23 cellular contexts compared by ENCODE assay signal in genomic region chr15:74722591-74722990, GRCh38. TPM values are rescaled to one million over a fixed set of nuclear protein-coding genes. Genes with fewer than 3 reads are reported as not detected.
DNase-seq lines count a peak whose midpoint lies in the region; ATAC-seq, FAIRE-seq and TF ChIP-seq lines count a peak whose summit lies in the region.
"Had no signal": no experiment of that assay in that cellular context is flagged by ENCODE, and none has a peak within 500 bp of the region (broad histone marks: within the 10 kb centered on the region; RNA-seq: fewer than 3 reads in every experiment).

No MANE protein-coding gene starts in this region.

- H3K36me3 ChIP-seq in HepG2 (replicated peaks in 1 of 2; ENCODE audit: control insufficient read depth in 1 of 2, insufficient read depth in 2 of 2, low read length in 2 of 2) (no peaks in the 10 kb centered on the region; a peak in 1 of 5 replicates), right lobe of liver (no peaks in the 10 kb centered on the region)

- TF ChIP-seq POLR2A in HepG2 (IDR thresholded peaks at IDR 0.05; ENCODE audit: insufficient read depth in 1 of 2, low read depth in 2 of 2, low read length in 2 of 2) (no peak), right lobe of liver (IDR thresholded peaks at IDR 0.05) (no peak)

- no peak for TF ChIP-seq RAD21 in HepG2 (CRISPR knock-in tag; IDR thresholded peaks at IDR 0.05)

- H3K9me3 ChIP-seq in HepG2 (ENCODE audit: low read length) (no peaks in the 10 kb centered on the region), right lobe of liver (no peaks in the 10 kb centered on the region)
- H3K9me3 ChIP-seq: A549 had no signal

- H3K4me2 ChIP-seq in HepG2 (ENCODE audit: low read depth, low read length): no peak overlapping the region
- H3K4me2 ChIP-seq: A549 had no signal

- peak overlapping the region; percentile 82 for H3K27ac Mint-ChIP-seq in type B pancreatic cell

- H3K27ac ChIP-seq in HepG2 (ENCODE audit: extremely low read length, insufficient read depth, low read length) (peak overlapping the region; percentile 82), right lobe of liver (no peak overlapping the region)
- H3K27ac ChIP-seq: 22Rv1, A549, C4-2B, GM23248, HL-60 had no signal

- intact Hi-C loops in HepG2 (cut with micrococcal nuclease; ENCODE audit: unreplicated experiment): no loop called here
- intact Hi-C loops in right lobe of liver (cut with DNase I): no loop called here

- H3K9ac ChIP-seq in HepG2 (ENCODE audit: insufficient read depth, low read depth, low read length): no peak overlapping the region
- H3K9ac ChIP-seq: GM23248 had no signal

- H3K4me3 ChIP-seq in HepG2 (replicated peaks in 1 of 3; ENCODE audit: insufficient read depth in 1 of 3, low read depth in 2 of 3, low read length in 3 of 3) (no peak overlapping the region), right lobe of liver (no peak overlapping the region)
- H3K4me3 ChIP-seq: A549, GM23248 had no signal

- H3K27me3 Mint-ChIP-seq in type B pancreatic cell: peaks cover 13% of the 10 kb centered on the region
- H3K27me3 Mint-ChIP-seq: CD4-positive, alpha-beta memory T cell had no signal

- FAIRE-seq in HepG2 (lab: Jason Lieb, UNC) (no peak), D721Med (lab: Jason Lieb, UNC) (no peak)
- FAIRE-seq: A549, G401.6, GM12891, GM19239, H54 had no signal

- H3K4me1 Mint-ChIP-seq in type B pancreatic cell (ENCODE audit: unreplicated experiment): peaks cover 24% of the 10 kb centered on the region

- H3K4me1 ChIP-seq in HepG2 (ENCODE audit: insufficient read depth, low read length): peaks cover 45% of the 10 kb centered on the region
- peaks cover 0 to 23% (median 11%) of the 10 kb centered on the region in 4 donors for H3K4me1 ChIP-seq in right lobe of liver

- POLR2A ChIA-PET in HepG2 (lab: Yijun Ruan, JAX): no interaction called here

- no peaks in the 10 kb centered on the region for H4K20me1 ChIP-seq in HepG2 (ENCODE audit: insufficient read depth, low read length)

- no TSS peak for BruUV-seq in HepG2 (replicated peaks; lab: Mats Ljungman, UMichigan)

- in situ Hi-C loops in HepG2 (cut with HindIII; ENCODE audit: extremely low pct_ligation_motif_present, low pct_unique_long_range_greater_than_20kb): no loop called here

- TF ChIP-seq EP300 in HepG2 (IDR thresholded peaks at IDR 0.05; ENCODE audit: low read depth in 2 of 2, low read length in 2 of 2) (no peak), HepG2 (CRISPR knock-in tag; IDR thresholded peaks at IDR 0.05; ENCODE audit: borderline replicate concordance) (no peak)

- no peak overlapping the region for H2AFZ ChIP-seq in HepG2 (ENCODE audit: low read length)
- H2AFZ ChIP-seq: GM23248 had no signal

- no peaks in the 10 kb centered on the region for H3K79me2 ChIP-seq in HepG2 (ENCODE audit: insufficient read depth, low read length)

- CTCF ChIA-PET in HepG2 (lab: Yijun Ruan, JAX; ENCODE audit: low intra/inter-chr PET ratio, low total read pairs): no interaction called here

- no peak for ATAC-seq in HepG2
- no peak for ATAC-seq in right lobe of liver
- ATAC-seq: A549 had no signal

- H3K9me3 Mint-ChIP-seq in type B pancreatic cell: no peaks in the 10 kb centered on the region
- H3K9me3 Mint-ChIP-seq: CD4-positive, alpha-beta memory T cell had no signal

- TF ChIP-seq CTCF in HepG2 (CRISPR knock-in tag; IDR thresholded peaks at IDR 0.05): no peak
- TF ChIP-seq CTCF in right lobe of liver (IDR thresholded peaks at IDR 0.05): no peak
- TF ChIP-seq CTCF in type B pancreatic cell (conservative IDR thresholded peaks at IDR 0.05): no peak
- no peak for TF ChIP-seq CTCF in D721Med (IDR thresholded peaks at IDR 0.05; ENCODE audit: insufficient read depth, missing control alignments)

- H3K4me3 Mint-ChIP-seq in type B pancreatic cell: peak overlapping the region; percentile 79
- H3K4me3 Mint-ChIP-seq: CD4-positive, alpha-beta memory T cell had no signal

- WGBS in HepG2 (ENCODE audit: low lambda C conversion rate): 98% methylated on average over 10 of the region's 13 CpGs
- WGBS in right lobe of liver (ENCODE audit: insufficient coverage, low coverage, low lambda C conversion rate, missing lambda C conversion rate): no CpG with 5 or more reads among the region's 13 CpGs

- H3K27me3 ChIP-seq in HepG2 (ENCODE audit: control insufficient read depth in 1 of 2, insufficient read depth in 2 of 2, low read length in 2 of 2) (no peaks in the 10 kb centered on the region), right lobe of liver (no peaks in the 10 kb centered on the region)

- peaks cover 17% of the 10 kb centered on the region for H3K36me3 Mint-ChIP-seq in type B pancreatic cell

- DNase-seq in HepG2 (ENCODE audit: low spot score): no peak
- DNase-seq in right lobe of liver: no peak
- peak; percentile 1 for DNase-seq in iPS-NIHi7 (ENCODE audit: extremely low spot score)
- DNase-seq in type B pancreatic cell (ENCODE audit: extremely low spot score, unreplicated experiment): no peak
- DNase-seq in D721Med (ENCODE audit: insufficient read length, low spot score): no peak
- DNase-seq in effector CD8-positive, alpha-beta T cell (lab: John Stamatoyannopoulos, UW): no peak
- DNase-seq: AML-193; Calu3; CD4-positive, alpha-beta memory T cell; GM23248; HCEC 1CT; IMR-90; KBM-7 had no signal

RNA-seq across cellular contexts. Expression of gene CYP1A1, which starts 2.7 kb away (rescaled TPM):
- total RNA-seq in HepG2 (2016; rRNA removed; fragmentation: Illumina TruSeq; extraction: Trizol) (4.1 and 7.9 TPM in 2 replicates), right lobe of liver (10 to 100 TPM in 1 of 6 experiments, 1 to 10 TPM in 4, under 1 TPM in 1; 0.31 to 12.5 (median 2.9) TPM), type B pancreatic cell (ENCODE audit: low replicate concordance) (189 and 410 TPM in 2 replicates)
- 1.3 and 1.7 TPM in 2 replicates for total RNA-seq in HepG2 (2016; cell fraction: cytosol; rRNA removed; fragmentation: Illumina TruSeq; extraction: Trizol; ENCODE audit: low read depth)
- 3.5 and 7.6 TPM in 2 replicates for total RNA-seq in HepG2 (2016; cell fraction: insoluble cytoplasmic fraction; rRNA removed; fragmentation: Illumina TruSeq; extraction: Trizol)
- 3.3 and 3.8 TPM in 2 replicates for total RNA-seq in HepG2 (2016; cell fraction: membrane; rRNA removed; fragmentation: Illumina TruSeq; extraction: Trizol)
- 8.5 and 8.7 TPM in 2 replicates for total RNA-seq in HepG2 (2016; cell fraction: nucleus; rRNA removed; fragmentation: Illumina TruSeq; extraction: Trizol)
- polyA plus RNA-seq in HepG2 (2011; rRNA removed): 8.0 and 11.0 TPM in 2 replicates
- 7.0 and 10.8 TPM in 2 replicates for polyA plus RNA-seq in HepG2 (2011; cell fraction: cytosol; rRNA removed)
- polyA plus RNA-seq in HepG2 (2011; cell fraction: nucleus; rRNA removed): 8.4 and 11.9 TPM in 2 replicates
- 7.0 and 9.5 TPM in 2 replicates for polyA plus RNA-seq in HepG2 (2012)
- polyA plus RNA-seq in HepG2 (2016; cell fraction: cytosol; fragmentation: Illumina TruSeq; extraction: Trizol; ENCODE audit: low read depth): 1.2 TPM in 2 replicates
- polyA plus RNA-seq in HepG2 (2016; cell fraction: insoluble cytoplasmic fraction; fragmentation: Illumina TruSeq; extraction: Trizol; ENCODE audit: low read depth): 3.4 and 3.6 TPM in 2 replicates
- 1.9 and 2.1 TPM in 2 replicates for polyA plus RNA-seq in HepG2 (2016; cell fraction: membrane; fragmentation: Illumina TruSeq; extraction: Trizol; ENCODE audit: low read depth)
- 13.4 and 14.2 TPM in 2 replicates for polyA plus RNA-seq in HepG2 (2016; cell fraction: nucleus; fragmentation: Illumina TruSeq; extraction: Trizol; ENCODE audit: insufficient read depth, low read depth)
- 2.4 and 6.8 TPM in 2 replicates for polyA minus RNA-seq in HepG2 (2011; rRNA and poly(A)+ RNA removed; ENCODE audit: low replicate concordance)
- polyA minus RNA-seq in HepG2 (2011; cell fraction: cytosol; rRNA and poly(A)+ RNA removed): 2.5 and 7.8 TPM in 2 replicates
- polyA minus RNA-seq in HepG2 (2011; cell fraction: nucleus; rRNA and poly(A)+ RNA removed): 1.9 and 5.3 TPM in 2 replicates
- total RNA-seq: GM23248 had no signal
- polyA plus RNA-seq: BJ; CD4-positive, alpha-beta memory T cell; GM23248 had no signal

RNA-seq across cellular contexts. Expression of gene CYP1A2, which starts 26.1 kb away (rescaled TPM):
- total RNA-seq in HepG2 (2016; rRNA removed; fragmentation: Illumina TruSeq; extraction: Trizol): not detected in 2 replicates
- total RNA-seq in HepG2 (2016; cell fraction: cytosol; rRNA removed; fragmentation: Illumina TruSeq; extraction: Trizol; ENCODE audit: low read depth): not detected in 2 replicates
- total RNA-seq in HepG2 (2016; cell fraction: insoluble cytoplasmic fraction; rRNA removed; fragmentation: Illumina TruSeq; extraction: Trizol): not detected in 2 replicates
- total RNA-seq in HepG2 (2016; cell fraction: membrane; rRNA removed; fragmentation: Illumina TruSeq; extraction: Trizol): not detected in 2 replicates
- not detected in 2 replicates for total RNA-seq in HepG2 (2016; cell fraction: nucleus; rRNA removed; fragmentation: Illumina TruSeq; extraction: Trizol)
- polyA plus RNA-seq in HepG2 (2011; rRNA removed): 0.07 and 0.09 TPM in 2 replicates
- 0.03 and 0.13 TPM in 2 replicates for polyA plus RNA-seq in HepG2 (2011; cell fraction: cytosol; rRNA removed)
- 0.03 TPM in 1 of 2 replicates, not detected in the other for polyA plus RNA-seq in HepG2 (2011; cell fraction: nucleus; rRNA removed)
- polyA plus RNA-seq in HepG2 (2012): 0.12 and 0.23 TPM in 2 replicates
- polyA plus RNA-seq in HepG2 (2016; cell fraction: cytosol; fragmentation: Illumina TruSeq; extraction: Trizol; ENCODE audit: low read depth): not detected in 2 replicates
- not detected in 2 replicates for polyA plus RNA-seq in HepG2 (2016; cell fraction: insoluble cytoplasmic fraction; fragmentation: Illumina TruSeq; extraction: Trizol; ENCODE audit: low read depth)
- polyA plus RNA-seq in HepG2 (2016; cell fraction: membrane; fragmentation: Illumina TruSeq; extraction: Trizol; ENCODE audit: low read depth): not detected in 2 replicates
- polyA plus RNA-seq in HepG2 (2016; cell fraction: nucleus; fragmentation: Illumina TruSeq; extraction: Trizol; ENCODE audit: insufficient read depth, low read depth): not detected in 2 replicates
- 0.05 TPM in 1 of 2 replicates, not detected in the other for polyA minus RNA-seq in HepG2 (2011; rRNA and poly(A)+ RNA removed; ENCODE audit: low replicate concordance)
- polyA minus RNA-seq in HepG2 (2011; cell fraction: cytosol; rRNA and poly(A)+ RNA removed): not detected in 2 replicates
- not detected in 2 replicates for polyA minus RNA-seq in HepG2 (2011; cell fraction: nucleus; rRNA and poly(A)+ RNA removed)
- total RNA-seq in right lobe of liver: 100 to 1,000 TPM in 2 of 6 experiments, 10 to 100 TPM in 2, 1 to 10 TPM in 1, under 1 TPM in 1; 0.81 to 235 (median 65.0) TPM
- total RNA-seq in type B pancreatic cell (ENCODE audit: low replicate concordance): 1.6 TPM in 1 of 2 replicates, not detected in the other
- total RNA-seq: Calu3; CD4-positive, alpha-beta memory T cell; GM23248; HT1080; IMR-90 had no signal
- polyA plus RNA-seq: A549; BJ; CD4-positive, alpha-beta memory T cell; GM23248; IMR-90 had no signal

RNA-seq across cellular contexts. Expression of gene EDC3, which starts 26.8 kb away (rescaled TPM):
- 17.4 and 24.3 TPM in 2 replicates for total RNA-seq in HepG2 (2016; rRNA removed; fragmentation: Illumina TruSeq; extraction: Trizol)
- total RNA-seq in HepG2 (2016; cell fraction: cytosol; rRNA removed; fragmentation: Illumina TruSeq; extraction: Trizol; ENCODE audit: low read depth): 24.4 and 37.5 TPM in 2 replicates
- 16.8 and 20.8 TPM in 2 replicates for total RNA-seq in HepG2 (2016; cell fraction: insoluble cytoplasmic fraction; rRNA removed; fragmentation: Illumina TruSeq; extraction: Trizol)
- total RNA-seq in HepG2 (2016; cell fraction: membrane; rRNA removed; fragmentation: Illumina TruSeq; extraction: Trizol): 12.3 and 12.5 TPM in 2 replicates
- 25.1 and 27.9 TPM in 2 replicates for total RNA-seq in HepG2 (2016; cell fraction: nucleus; rRNA removed; fragmentation: Illumina TruSeq; extraction: Trizol)
- 32.0 and 40.9 TPM in 2 replicates for polyA plus RNA-seq in HepG2 (2011; rRNA removed)
- polyA plus RNA-seq in HepG2 (2011; cell fraction: cytosol; rRNA removed): 24.9 and 25.8 TPM in 2 replicates
- polyA plus RNA-seq in HepG2 (2011; cell fraction: nucleus; rRNA removed): 48.2 and 53.0 TPM in 2 replicates
- 21.6 and 24.3 TPM in 2 replicates for polyA plus RNA-seq in HepG2 (2012)
- 2.8 TPM in 2 replicates for polyA plus RNA-seq in HepG2 (2016; cell fraction: cytosol; fragmentation: Illumina TruSeq; extraction: Trizol; ENCODE audit: low read depth)
- 33.6 and 38.5 TPM in 2 replicates for polyA plus RNA-seq in HepG2 (2016; cell fraction: insoluble cytoplasmic fraction; fragmentation: Illumina TruSeq; extraction: Trizol; ENCODE audit: low read depth)
- 5.3 and 6.3 TPM in 2 replicates for polyA plus RNA-seq in HepG2 (2016; cell fraction: membrane; fragmentation: Illumina TruSeq; extraction: Trizol; ENCODE audit: low read depth)
- polyA plus RNA-seq in HepG2 (2016; cell fraction: nucleus; fragmentation: Illumina TruSeq; extraction: Trizol; ENCODE audit: insufficient read depth, low read depth): 42.7 and 44.8 TPM in 2 replicates
- 107 and 153 TPM in 2 replicates for polyA minus RNA-seq in HepG2 (2011; rRNA and poly(A)+ RNA removed; ENCODE audit: low replicate concordance)
- 20.9 and 36.0 TPM in 2 replicates for polyA minus RNA-seq in HepG2 (2011; cell fraction: cytosol; rRNA and poly(A)+ RNA removed)
- polyA minus RNA-seq in HepG2 (2011; cell fraction: nucleus; rRNA and poly(A)+ RNA removed): 46.6 and 50.0 TPM in 2 replicates
- 10 to 100 TPM; 10.9 to 16.2 (median 11.8) TPM for total RNA-seq in right lobe of liver
- 72.3 and 105 TPM in 2 replicates for total RNA-seq in type B pancreatic cell (ENCODE audit: low replicate concordance)

RNA-seq across cellular contexts. Expression of gene CSK, which starts 59.3 kb away (rescaled TPM):
- total RNA-seq in HepG2 (2016; rRNA removed; fragmentation: Illumina TruSeq; extraction: Trizol) (20.6 and 21.3 TPM in 2 replicates), right lobe of liver (10 to 100 TPM; 22.2 to 50.9 (median 32.7) TPM), type B pancreatic cell (ENCODE audit: low replicate concordance) (77.4 and 102 TPM in 2 replicates)
- total RNA-seq in HepG2 (2016; cell fraction: cytosol; rRNA removed; fragmentation: Illumina TruSeq; extraction: Trizol; ENCODE audit: low read depth): 8.5 and 9.2 TPM in 2 replicates
- 17.5 and 21.5 TPM in 2 replicates for total RNA-seq in HepG2 (2016; cell fraction: insoluble cytoplasmic fraction; rRNA removed; fragmentation: Illumina TruSeq; extraction: Trizol)
- total RNA-seq in HepG2 (2016; cell fraction: membrane; rRNA removed; fragmentation: Illumina TruSeq; extraction: Trizol): 24.6 and 31.5 TPM in 2 replicates
- total RNA-seq in HepG2 (2016; cell fraction: nucleus; rRNA removed; fragmentation: Illumina TruSeq; extraction: Trizol): 22.6 and 23.4 TPM in 2 replicates
- polyA plus RNA-seq in HepG2 (2011; rRNA removed): 12.5 and 18.8 TPM in 2 replicates
- polyA plus RNA-seq in HepG2 (2011; cell fraction: cytosol; rRNA removed): 13.9 and 14.0 TPM in 2 replicates
- 67.4 and 72.0 TPM in 2 replicates for polyA plus RNA-seq in HepG2 (2011; cell fraction: nucleus; rRNA removed)
- polyA plus RNA-seq in HepG2 (2012): 26.5 and 39.5 TPM in 2 replicates
- 10.3 and 12.4 TPM in 2 replicates for polyA plus RNA-seq in HepG2 (2016; cell fraction: cytosol; fragmentation: Illumina TruSeq; extraction: Trizol; ENCODE audit: low read depth)
- polyA plus RNA-seq in HepG2 (2016; cell fraction: insoluble cytoplasmic fraction; fragmentation: Illumina TruSeq; extraction: Trizol; ENCODE audit: low read depth): 42.9 and 49.6 TPM in 2 replicates
- 24.4 and 34.3 TPM in 2 replicates for polyA plus RNA-seq in HepG2 (2016; cell fraction: membrane; fragmentation: Illumina TruSeq; extraction: Trizol; ENCODE audit: low read depth)
- 80.5 and 84.1 TPM in 2 replicates for polyA plus RNA-seq in HepG2 (2016; cell fraction: nucleus; fragmentation: Illumina TruSeq; extraction: Trizol; ENCODE audit: insufficient read depth, low read depth)
- 34.0 and 51.8 TPM in 2 replicates for polyA minus RNA-seq in HepG2 (2011; rRNA and poly(A)+ RNA removed; ENCODE audit: low replicate concordance)
- polyA minus RNA-seq in HepG2 (2011; cell fraction: cytosol; rRNA and poly(A)+ RNA removed): 19.3 and 20.3 TPM in 2 replicates
- polyA minus RNA-seq in HepG2 (2011; cell fraction: nucleus; rRNA and poly(A)+ RNA removed): 23.4 and 28.1 TPM in 2 replicates

Comparison
In these comparisons a context has a peak if more than half of its experiments do, and no peak if none do; other contexts are left out.
1. RNA of gene CYP1A1, which starts 2.7 kb away (total RNA-seq): 189 to 410 TPM in type B pancreatic cell; 1.3 to 8.7 TPM in HepG2 and 0.31 to 12.5 TPM in right lobe of liver; every median in the first group is over 10 times any median in the second.